In genomic region chr14:53954551-53955233, GRCh38 we compare ENCODE assay signal across 9 cellular contexts. TPM values are rescaled to one million over a fixed set of nuclear protein-coding genes. Genes with fewer than 3 reads are reported as not detected.
DNase-seq lines count a peak whose midpoint lies in the region; ATAC-seq, FAIRE-seq and TF ChIP-seq lines count a peak whose summit lies in the region.
"Had no signal": no experiment of that assay in that cellular context is flagged by ENCODE, and none has a peak within 500 bp of the region (broad histone marks: within the 10 kb centered on the region; RNA-seq: fewer than 3 reads in every experiment).

No MANE protein-coding gene starts in this region.

- H3K9me3 ChIP-seq in CD4-positive, CD25-positive, alpha-beta regulatory T cell (ENCODE audit: control insufficient read depth in 2 of 2, low read length in 2 of 2), result no peaks in the 10 kb centered on the region
- no peaks in the 10 kb centered on the region for H3K9me3 ChIP-seq in HUES6 (ENCODE audit: control insufficient read depth, insufficient read depth, low read depth, low read length)
- H3K9me3 ChIP-seq in upper lobe of left lung, result no peaks in the 10 kb centered on the region

- H3K4me3 Mint-ChIP-seq in CD4-positive, CD25-positive, alpha-beta regulatory T cell, result peak overlapping the region in 3 of 4 donors; percentile 35 to 69 (median 66)
- peak overlapping the region; percentile 82 for H3K4me3 Mint-ChIP-seq in memory B cell

- FAIRE-seq in bronchial epithelial cell (lab: Jason Lieb, UNC), result no peak

- no peak for ATAC-seq in CD4-positive, CD25-positive, alpha-beta regulatory T cell (ENCODE audit: low read depth in 2 of 2)
- ATAC-seq in memory B cell (ENCODE audit: low read depth) (no peak), upper lobe of left lung (ENCODE audit: low FRiP score in 2 of 2) (peak in 1 of 2 donors; percentile 15)

- no peak for TF ChIP-seq EP300 in upper lobe of left lung (IDR thresholded peaks at IDR 0.05)

- 0 to 1% methylated on average over 20 to 54 of the region's 54 CpGs for WGBS in upper lobe of left lung, 2 donors

- peak; percentile 1 for TF ChIP-seq CTCF in bronchial epithelial cell (IDR thresholded peaks at IDR 0.05; ENCODE audit: insufficient read depth, low read length, severe bottlenecking)
- no peak for TF ChIP-seq CTCF in upper lobe of left lung (IDR thresholded peaks at IDR 0.05)

- no peaks in the 10 kb centered on the region for H3K36me3 ChIP-seq in CD4-positive, CD25-positive, alpha-beta regulatory T cell (ENCODE audit: control insufficient read depth, insufficient read depth, low read length)
- H3K36me3 ChIP-seq in HUES6 (ENCODE audit: control insufficient read depth, insufficient read depth, low read length) (peaks cover 34% of the 10 kb centered on the region), bronchial epithelial cell (ENCODE audit: control insufficient read depth, insufficient read depth, low read length) (no peaks in the 10 kb centered on the region), upper lobe of left lung (peaks cover 0 to 8% (median 0%) of the 10 kb centered on the region in 4 donors)

- TF ChIP-seq POLR2A in upper lobe of left lung (IDR thresholded peaks at IDR 0.05), result peak in 1 of 4 donors; percentile 25

- peaks cover 0 to 3% (median 0%) of the 10 kb centered on the region in 7 donors for H3K9me3 Mint-ChIP-seq in CD4-positive, CD25-positive, alpha-beta regulatory T cell
- no peaks in the 10 kb centered on the region for H3K9me3 Mint-ChIP-seq in memory B cell

- H3K27me3 Mint-ChIP-seq in CD4-positive, CD25-positive, alpha-beta regulatory T cell, result peaks cover 53% of the 10 kb centered on the region
- peaks cover 20% of the 10 kb centered on the region for H3K27me3 Mint-ChIP-seq in memory B cell

- peaks cover 3 to 42% (median 9%) of the 10 kb centered on the region in 4 donors for H3K4me1 Mint-ChIP-seq in CD4-positive, CD25-positive, alpha-beta regulatory T cell
- H3K4me1 Mint-ChIP-seq in memory B cell, result peaks cover 15% of the 10 kb centered on the region

- DNase-seq in CD4-positive, CD25-positive, alpha-beta regulatory T cell, result peak in 1 of 3 donors; percentile 31
- DNase-seq in bronchial epithelial cell (ENCODE audit: low read depth), result no peak
- DNase-seq in memory B cell (ENCODE audit: low spot score in 2 of 2), result no peak
- peak; percentile 24 to 88 for DNase-seq in upper lobe of left lung
- no peak for DNase-seq in RPMI8226
- no peak for DNase-seq in KG1 (lab: John Stamatoyannopoulos, UW)
- DNase-seq in GOT3 (lab: John Stamatoyannopoulos, UW), result no peak

- H3K27ac ChIP-seq in CD4-positive, CD25-positive, alpha-beta regulatory T cell (ENCODE audit: insufficient read depth, low read length, poor library complexity, severe bottlenecking), result no peak overlapping the region
- H3K27ac ChIP-seq in HUES6 (ENCODE audit: low read depth, low read length) (peak overlapping the region; percentile 82; the same call in 1 of the 2 replicates), upper lobe of left lung (peak overlapping the region; percentile 83 to 89 (median 88))

- H3K4me1 ChIP-seq in CD4-positive, CD25-positive, alpha-beta regulatory T cell (ENCODE audit: control insufficient read depth, insufficient read depth, low read length, poor library complexity, severe bottlenecking), result peaks cover 34% of the 10 kb centered on the region
- H3K4me1 ChIP-seq in HUES6 (ENCODE audit: control insufficient read depth, insufficient read depth, low read length), result peaks cover 27% of the 10 kb centered on the region
- H3K4me1 ChIP-seq in upper lobe of left lung, result peaks cover 4 to 56% (median 35%) of the 10 kb centered on the region in 4 donors

- no peak overlapping the region for H3K4me3 ChIP-seq in CD4-positive, CD25-positive, alpha-beta regulatory T cell (ENCODE audit: low read depth, low read length)
- H3K4me3 ChIP-seq in HUES6 (ENCODE audit: low read depth, low read length), result peak overlapping the region; percentile 86
- peak overlapping the region; percentile 55 for H3K4me3 ChIP-seq in bronchial epithelial cell (ENCODE audit: low read depth, low read length)
- H3K4me3 ChIP-seq in upper lobe of left lung, result peak overlapping the region; percentile 48 to 64 (median 62)

- H3K36me3 Mint-ChIP-seq in CD4-positive, CD25-positive, alpha-beta regulatory T cell, result no peaks in the 10 kb centered on the region
- no peaks in the 10 kb centered on the region for H3K36me3 Mint-ChIP-seq in memory B cell

- H3K27ac Mint-ChIP-seq in CD4-positive, CD25-positive, alpha-beta regulatory T cell, result no peak overlapping the region
- no peak overlapping the region for H3K27ac Mint-ChIP-seq in memory B cell

- peak overlapping the region; percentile 89 for H3K9ac ChIP-seq in HUES6 (ENCODE audit: low read length)

- peaks cover 6% of the 10 kb centered on the region for H3K27me3 ChIP-seq in CD4-positive, CD25-positive, alpha-beta regulatory T cell (ENCODE audit: control insufficient read depth, insufficient read depth, low read length)
- H3K27me3 ChIP-seq in HUES6 (ENCODE audit: control insufficient read depth, insufficient read depth, low read length) (peaks cover 45% of the 10 kb centered on the region), bronchial epithelial cell (ENCODE audit: control insufficient read depth, insufficient read depth, low read length) (peaks cover 9% of the 10 kb centered on the region), upper lobe of left lung (peaks cover 0 to 28% (median 4%) of the 10 kb centered on the region in 4 donors)

RNA-seq across cellular contexts. Expression of gene BMP4, which starts 1.9 kb away (rescaled TPM):
- total RNA-seq in CD4-positive, CD25-positive, alpha-beta regulatory T cell, result not detected
- under 1 TPM in 1 of 4 donors, not detected in 3; 0.29 TPM for polyA plus RNA-seq in CD4-positive, CD25-positive, alpha-beta regulatory T cell
- 0.13 and 0.53 TPM in 2 replicates for total RNA-seq in bronchial epithelial cell
- 10 to 100 TPM in 4 of 6 donors, 1 to 10 TPM in 2; 5.3 to 19.9 (median 11.3) TPM for total RNA-seq in upper lobe of left lung
- total RNA-seq: mononuclear cell had no signal

Comparison
In these comparisons a context has a peak if more than half of its experiments do, and no peak if none do; other contexts are left out.
1. DNase-seq: peak in upper lobe of left lung (2 of 2); none in bronchial epithelial cell (single experiment), memory B cell (0 of 2), RPMI8226 (single experiment), KG1 (single experiment) and GOT3 (single experiment).